ENCODE assay signal across 24 cellular contexts in the genomic region with DNA sequence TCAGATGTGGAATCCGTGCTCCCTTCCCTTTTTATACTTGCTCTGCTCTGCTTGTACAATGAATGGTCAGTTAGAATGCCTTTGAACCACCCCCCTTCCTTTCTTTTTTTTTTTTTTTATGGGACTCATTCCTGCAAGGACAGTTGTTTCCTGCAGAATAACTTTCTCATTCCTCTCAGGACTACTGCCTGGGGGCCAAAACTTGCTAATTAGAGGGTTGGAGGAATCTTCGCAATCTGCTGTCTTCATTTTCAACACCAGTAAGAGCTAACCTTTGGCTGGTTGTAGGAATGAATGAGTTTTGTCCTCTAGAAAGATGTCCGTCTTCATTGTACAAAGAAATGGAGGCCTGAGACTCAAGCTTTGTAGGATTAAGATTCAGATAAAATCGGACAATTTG.
"Had no signal": no experiment of that assay in that cellular context is flagged by ENCODE, and none has a peak within 500 bp of the region (broad histone marks: within the 10 kb centered on the region; RNA-seq: fewer than 3 reads in every experiment).

No MANE protein-coding gene starts in this region.

- H3K36me3 Mint-ChIP-seq: immature natural killer cell; mesothelial cell of epicardium; naive B cell; stimulated activated naive B cell treated with anti-CD40 and anti-IgM and Interleukin-4, amounts not matched to agents 10 μg/mL and 1 μg/mL and 100 μg/mL, for 72 hours had no signal

- H3K27ac ChIP-seq: coronary artery, esophagus squamous epithelium, lower lobe of right lung, ovary, psoas muscle, sigmoid colon, thoracic aorta, tibial nerve, upper lobe of right lung, uterus had no signal

- H3K27ac Mint-ChIP-seq: immature natural killer cell; mesothelial cell of epicardium; naive B cell; stimulated activated naive B cell treated with anti-CD40 and anti-IgM and Interleukin-4, amounts not matched to agents 10 μg/mL and 1 μg/mL and 100 μg/mL, for 72 hours; stimulated activated naive CD8-positive, alpha-beta T cell treated with anti-CD3 and anti-CD28 coated beads, Interleukin-15, Interleukin-2, amounts not matched to agents 100 ng/mL and 50 ng/mL, for 24 hours had no signal

- H3K9me3 Mint-ChIP-seq: mesothelial cell of epicardium; naive B cell; stimulated activated naive B cell treated with anti-CD40 and anti-IgM and Interleukin-4, amounts not matched to agents 10 μg/mL and 1 μg/mL and 100 μg/mL, for 72 hours; stimulated activated naive CD8-positive, alpha-beta T cell treated with anti-CD3 and anti-CD28 coated beads, Interleukin-15, Interleukin-2, amounts not matched to agents 100 ng/mL and 50 ng/mL, for 24 hours had no signal

- H3K4me1 ChIP-seq: psoas muscle had no signal

- H3K4me1 Mint-ChIP-seq: immature natural killer cell; naive B cell; stimulated activated naive B cell treated with anti-CD40 and anti-IgM and Interleukin-4, amounts not matched to agents 10 μg/mL and 1 μg/mL and 100 μg/mL, for 72 hours had no signal

- ATAC-seq: left ventricle myocardium superior; lower lobe of right lung; mucosa of descending colon; psoas muscle; right cardiac atrium; stimulated activated naive B cell treated with anti-CD40 and anti-IgM and Interleukin-4, amounts not matched to agents 10 μg/mL and 1 μg/mL and 100 μg/mL, for 72 hours; upper lobe of right lung had no signal

- H3K4me3 ChIP-seq: coronary artery, esophagus squamous epithelium, lower lobe of right lung, mucosa of descending colon, ovary, psoas muscle, sigmoid colon, thoracic aorta, tibial nerve, upper lobe of right lung, uterus had no signal

- DNase-seq: dermis blood vessel endothelial cell; effector memory CD4-positive, alpha-beta T cell; esophagus squamous epithelium; hypothalamus; immature natural killer cell; left ventricle myocardium superior; lower lobe of right lung; mucosa of descending colon; naive B cell; occipital lobe; ovary; posterior cingulate gyrus; psoas muscle; right cardiac atrium; sigmoid colon; stimulated activated CD4-positive, alpha-beta T cell treated with anti-CD3 and anti-CD28 coated beads, Interleukin-2, amount 100 ng/mL, for 48 hours; stimulated activated naive B cell treated with anti-CD40 and anti-IgM and Interleukin-4, amounts not matched to agents 10 μg/mL and 1 μg/mL and 100 μg/mL, for 72 hours; upper lobe of right lung; uterus had no signal

- H3K4me3 Mint-ChIP-seq: immature natural killer cell; mesothelial cell of epicardium; naive B cell; stimulated activated naive B cell treated with anti-CD40 and anti-IgM and Interleukin-4, amounts not matched to agents 10 μg/mL and 1 μg/mL and 100 μg/mL, for 72 hours; stimulated activated naive CD8-positive, alpha-beta T cell treated with anti-CD3 and anti-CD28 coated beads, Interleukin-15, Interleukin-2, amounts not matched to agents 100 ng/mL and 50 ng/mL, for 24 hours had no signal

- H3K36me3 ChIP-seq: esophagus squamous epithelium, lower lobe of right lung, ovary, sigmoid colon, thoracic aorta, tibial nerve, upper lobe of right lung, uterus had no signal

- H3K27me3 ChIP-seq: esophagus squamous epithelium, ovary, sigmoid colon, tibial nerve, upper lobe of right lung, uterus had no signal

- H3K9me3 ChIP-seq: esophagus squamous epithelium, lower lobe of right lung, mucosa of descending colon, ovary, psoas muscle, sigmoid colon, thoracic aorta, tibial nerve, upper lobe of right lung, uterus had no signal
